ENCODE assay signal across 1 cellular context in the genomic region with DNA sequence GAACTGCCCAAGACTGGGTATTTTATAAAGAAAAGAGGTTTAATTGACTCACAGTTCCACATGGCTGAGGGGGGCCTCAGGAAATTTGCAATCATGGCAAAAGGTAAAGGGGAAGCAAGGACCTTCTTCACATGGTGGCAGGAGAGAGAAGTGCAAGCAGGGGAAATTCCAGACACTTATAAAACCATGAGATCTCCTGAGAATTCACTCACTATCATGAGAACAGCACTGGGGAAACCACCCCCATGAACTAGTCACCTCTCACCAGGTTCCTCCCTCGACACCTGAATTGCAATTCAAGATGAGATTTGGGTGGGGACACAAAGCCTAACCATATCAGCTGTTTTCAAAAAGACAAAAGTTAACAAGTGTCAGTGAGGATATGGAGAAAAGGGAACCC.
TF ChIP-seq lines count a peak whose summit lies in the region.

No MANE protein-coding gene starts in this region.

TF ChIP-seq in HepG2, 621 proteins besides CTCF, POLR2A, EP300 and RAD21 (continued from another document):
- TF ChIP-seq ZNF841 (CRISPR knock-in tag; IDR thresholded peaks at IDR 0.05; ENCODE audit: borderline replicate concordance) (no peak), FOXJ3 (CRISPR knock-in tag; IDR thresholded peaks at IDR 0.05; ENCODE audit: borderline replicate concordance) (no peak), KAT2B (IDR thresholded peaks at IDR 0.05; ENCODE audit: borderline replicate concordance, low read depth, low read length) (no peak), CREM (IDR thresholded peaks at IDR 0.05) (no peak), CREM (CRISPR knock-in tag; IDR thresholded peaks at IDR 0.05) (no peak), ZNF577 (CRISPR knock-in tag; IDR thresholded peaks at IDR 0.05; ENCODE audit: borderline replicate concordance, low read depth) (no peak), MEIS1 (CRISPR knock-in tag; IDR thresholded peaks at IDR 0.05; ENCODE audit: borderline replicate concordance) (no peak), RELA (CRISPR knock-in tag; IDR thresholded peaks at IDR 0.05) (no peak), SP140L (CRISPR knock-in tag; IDR thresholded peaks at IDR 0.05; ENCODE audit: borderline replicate concordance) (no peak), IRF2 (CRISPR knock-in tag; IDR thresholded peaks at IDR 0.05) (0 out of 2 replicates have a peak, but pooled peaks have one; percentile 31), KAT8 (CRISPR knock-in tag; IDR thresholded peaks at IDR 0.05) (0 out of 2 replicates have a peak, but pooled peaks have one; percentile 16), SETDB1 (CRISPR knock-in tag; IDR thresholded peaks at IDR 0.05; ENCODE audit: borderline replicate concordance) (0 out of 2 replicates have a peak, but pooled peaks have one; percentile 58), SNAPC5 (CRISPR knock-in tag; IDR thresholded peaks at IDR 0.05; ENCODE audit: borderline replicate concordance) (no peak)
- TF ChIP-seq, protein P1, sequence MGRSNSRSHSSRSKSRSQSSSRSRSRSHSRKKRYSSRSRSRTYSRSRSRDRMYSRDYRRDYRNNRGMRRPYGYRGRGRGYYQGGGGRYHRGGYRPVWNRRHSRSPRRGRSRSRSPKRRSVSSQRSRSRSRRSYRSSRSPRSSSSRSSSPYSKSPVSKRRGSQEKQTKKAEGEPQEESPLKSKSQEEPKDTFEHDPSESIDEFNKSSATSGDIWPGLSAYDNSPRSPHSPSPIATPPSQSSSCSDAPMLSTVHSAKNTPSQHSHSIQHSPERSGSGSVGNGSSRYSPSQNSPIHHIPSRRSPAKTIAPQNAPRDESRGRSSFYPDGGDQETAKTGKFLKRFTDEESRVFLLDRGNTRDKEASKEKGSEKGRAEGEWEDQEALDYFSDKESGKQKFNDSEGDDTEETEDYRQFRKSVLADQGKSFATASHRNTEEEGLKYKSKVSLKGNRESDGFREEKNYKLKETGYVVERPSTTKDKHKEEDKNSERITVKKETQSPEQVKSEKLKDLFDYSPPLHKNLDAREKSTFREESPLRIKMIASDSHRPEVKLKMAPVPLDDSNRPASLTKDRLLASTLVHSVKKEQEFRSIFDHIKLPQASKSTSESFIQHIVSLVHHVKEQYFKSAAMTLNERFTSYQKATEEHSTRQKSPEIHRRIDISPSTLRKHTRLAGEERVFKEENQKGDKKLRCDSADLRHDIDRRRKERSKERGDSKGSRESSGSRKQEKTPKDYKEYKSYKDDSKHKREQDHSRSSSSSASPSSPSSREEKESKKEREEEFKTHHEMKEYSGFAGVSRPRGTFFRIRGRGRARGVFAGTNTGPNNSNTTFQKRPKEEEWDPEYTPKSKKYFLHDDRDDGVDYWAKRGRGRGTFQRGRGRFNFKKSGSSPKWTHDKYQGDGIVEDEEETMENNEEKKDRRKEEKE (IDR thresholded peaks at IDR 0.05): no peak
